Comparison of ENCODE assay signal across 11 cellular contexts in genomic region chr1:104621221-104621620, GRCh38.
"Had no signal": no experiment of that assay in that cellular context is flagged by ENCODE, and none has a peak within 500 bp of the region (broad histone marks: within the 10 kb centered on the region; RNA-seq: fewer than 3 reads in every experiment).

No MANE protein-coding gene starts in this region.

- H3K4me3 Mint-ChIP-seq: GM23338, H9, HFFc6 had no signal

- FAIRE-seq: H1, H54 had no signal

- H3K9me3 ChIP-seq: HAP-1 had no signal

- H3K4me2 ChIP-seq: GM23338 had no signal

- H3K4me1 ChIP-seq: HAP-1 had no signal

- ATAC-seq: GM23338, HCT116 had no signal

- DNase-seq: GM23248, GOT3, H7, H9, HCEC 1CT, HFFc6 had no signal

- H3K27ac Mint-ChIP-seq: GM23338, H9, HFFc6 had no signal

- H3K4me3 ChIP-seq: GM23248, GM23338, HAP-1 had no signal

- H3K4me1 Mint-ChIP-seq: H9 had no signal

- H3K36me3 ChIP-seq: HAP-1 had no signal

- H3K9ac ChIP-seq: GM23248 had no signal

- H2AFZ ChIP-seq: GM23248, GM23338 had no signal

- H3K27ac ChIP-seq: GM23248 had no signal
